8 cellular contexts compared by ENCODE assay signal in genomic region chr1:23100074-23100748, GRCh38.
DNase-seq lines count a peak whose midpoint lies in the region; ATAC-seq and TF ChIP-seq lines count a peak whose summit lies in the region.

No MANE protein-coding gene starts in this region.

- peaks cover 13% of the 10 kb centered on the region; the same call in 1 of the 2 replicates for H3K79me2 ChIP-seq in HCT116 (ENCODE audit: insufficient read depth, low read length)

- ATAC-seq in HCT116: 0 out of 2 replicates have a peak, but pooled peaks have one; percentile 35
- no peak for ATAC-seq in GM18858 (IDR thresholded peaks at IDR 0.05; ENCODE audit: unreplicated experiment)

- H3K9ac ChIP-seq in HCT116 (ENCODE audit: low read length) (no peak overlapping the region), mucosa of stomach (ENCODE audit: low read length) (peak overlapping the region; percentile 20)

- no peaks in the 10 kb centered on the region for H3K36me3 ChIP-seq in HCT116 (ENCODE audit: control insufficient read depth in 1 of 2, insufficient read depth in 2 of 2, low read length in 2 of 2)
- H3K36me3 ChIP-seq in mucosa of stomach (ENCODE audit: control insufficient read depth, insufficient read depth, low read length): no peaks in the 10 kb centered on the region

- BruUV-seq in HCT116 (replicated peaks; lab: Mats Ljungman, UMichigan): no TSS peak

- RAD21 ChIA-PET in HCT116 (lab: Charles Lee; ENCODE audit: low non-redundant PET in 1 of 2, low total read pairs in 2 of 2, uncharacterized antibody in 2 of 2, unreplicated experiment in 2 of 2): interaction anchor here (0.6 to 3.5 kb wide), 4 partner anchors 42 to 85 kb away, joined by 3 to 26 read pairs (median 12); no protein-coding TSS in a partner anchor

- peaks cover 32 to 61% of the 10 kb centered on the region in 2 experiments for H3K4me1 ChIP-seq in HCT116 (ENCODE audit: control insufficient read depth in 1 of 2, insufficient read depth in 2 of 2, low read length in 2 of 2)
- H3K4me1 ChIP-seq in mucosa of stomach (ENCODE audit: control insufficient read depth, insufficient read depth, low read length): peaks cover 17% of the 10 kb centered on the region

- H3K4me3 ChIP-seq in HCT116 (replicated peaks in 1 of 2; ENCODE audit: low read depth in 1 of 2, low read length in 2 of 2) (no peak overlapping the region), mucosa of stomach (ENCODE audit: low read length) (no peak overlapping the region)

- POLR2A ChIA-PET in HCT116 (lab: Charles Lee): interaction anchor here (1.9 to 3.4 kb wide), 2 partner anchors 69 to 85 kb away, joined by 9 to 19 read pairs; partner anchors contain the start of gene LUZP1

- no peak for TF ChIP-seq CTCF in HCT116 (IDR thresholded peaks at IDR 0.05 in 2 of 3, conservative IDR thresholded peaks at IDR 0.05 in 1 of 3; ENCODE audit: borderline replicate concordance in 1 of 3, insufficient read depth in 1 of 3, low read depth in 2 of 3, low read length in 2 of 3)

- no peaks in the 10 kb centered on the region for H4K20me1 ChIP-seq in HCT116 (ENCODE audit: insufficient read depth)

- peak; percentile 91 for DNase-seq in A172 (ENCODE audit: low spot score)
- DNase-seq in HCT116 (ENCODE audit: low read depth, low spot score): no peak
- peak in 3 of 5 donors; percentile 13 to 81 (median 22) for DNase-seq in T-helper 1 cell
- peak; percentile 71 for DNase-seq in dedifferentiated amniotic fluid mesenchymal stem cell (ENCODE audit: extremely low spot score)
- no peak for DNase-seq in SK-N-DZ (ENCODE audit: low spot score)
- DNase-seq in NCI-H2196 (lab: John Stamatoyannopoulos, UW; ENCODE audit: unreplicated experiment): no peak

- H3K27me3 ChIP-seq in HCT116 (ENCODE audit: insufficient read depth, low read length): no peaks in the 10 kb centered on the region
- H3K27me3 ChIP-seq in mucosa of stomach (ENCODE audit: control insufficient read depth, insufficient read depth, low read length): no peaks in the 10 kb centered on the region

- H3K9me3 ChIP-seq in HCT116 (ENCODE audit: control insufficient read depth in 1 of 2, insufficient read depth in 1 of 2, low read depth in 1 of 2, low read length in 2 of 2) (no peaks in the 10 kb centered on the region), mucosa of stomach (ENCODE audit: control insufficient read depth, low read length) (no peaks in the 10 kb centered on the region)

- CTCF ChIA-PET in HCT116 (lab: Charles Lee): interaction anchor here (1.0 to 3.6 kb wide), 6 partner anchors 13 to 440 kb away, joined by 3 to 158 read pairs (median 7); partner anchors contain the start of gene LUZP1

- H3K27ac ChIP-seq in HCT116 (ENCODE audit: low read depth, low read length): no peak overlapping the region

- no peak overlapping the region for H2AFZ ChIP-seq in HCT116 (ENCODE audit: low read depth, low read length, poor library complexity, severe bottlenecking)

- TF ChIP-seq RAD21 in HCT116 (IDR thresholded peaks at IDR 0.05; ENCODE audit: low read depth): no peak

- no peaks in the 10 kb centered on the region for H3K9me2 ChIP-seq in HCT116 (ENCODE audit: insufficient read depth)

- intact Hi-C loops in HCT116 (cut with micrococcal nuclease): loop anchor here (5.0 to 10.0 kb wide), 2 partner anchors 67 to 175 kb away; partner anchors contain the start of gene LUZP1

- H3K4me2 ChIP-seq in HCT116 (ENCODE audit: low read length): peak overlapping the region; percentile 63; the same call in 1 of the 2 replicates

- no peak for TF ChIP-seq POLR2A in HCT116 (IDR thresholded peaks at IDR 0.05; ENCODE audit: borderline replicate concordance, extremely low read depth, insufficient read depth, insufficient read length)

TF ChIP-seq in HCT116, 20 proteins besides CTCF, POLR2A, EP300 and RAD21:
- TF ChIP-seq ZNF274 (IDR thresholded peaks at IDR 0.05; ENCODE audit: low read depth, low read length) (no peak), CEBPB (IDR thresholded peaks at IDR 0.05; ENCODE audit: low read depth) (peak; percentile 66)

Comparison
In these comparisons a context has a peak if more than half of its experiments do, and no peak if none do; other contexts are left out.
1. DNase-seq: peak in A172 (single experiment), T-helper 1 cell (3 of 5) and dedifferentiated amniotic fluid mesenchymal stem cell (single experiment); none in HCT116 (single experiment), SK-N-DZ (single experiment) and NCI-H2196 (single experiment).